In the genomic region with DNA sequence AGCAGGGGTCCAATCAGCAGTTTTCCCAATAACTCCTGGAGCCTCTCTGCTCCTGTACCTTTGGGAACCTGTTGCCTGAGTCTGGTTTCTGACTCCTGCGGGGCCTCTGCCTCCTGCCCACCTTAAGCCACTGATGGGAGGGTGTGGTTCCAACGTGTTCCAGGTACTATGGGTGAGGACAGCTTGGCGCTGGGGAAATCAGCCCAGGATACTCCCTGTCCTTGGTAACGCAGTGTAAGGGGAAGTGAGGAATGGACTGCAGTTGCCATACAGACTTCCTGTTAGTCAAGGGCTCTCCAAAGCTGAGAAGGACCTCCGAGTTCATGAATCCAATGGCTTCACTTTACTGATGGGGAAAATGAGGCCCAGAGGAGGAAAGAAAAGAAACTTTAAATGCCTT, we compare ENCODE assay signal across 8 cellular contexts. TPM values are rescaled to one million over a fixed set of nuclear protein-coding genes. Genes with fewer than 3 reads are reported as not detected.
DNase-seq lines count a peak whose midpoint lies in the region; ATAC-seq and TF ChIP-seq lines count a peak whose summit lies in the region.

No MANE protein-coding gene starts in this region.

- peaks cover 24% of the 10 kb centered on the region for H3K4me1 ChIP-seq in MM.1S (ENCODE audit: low read length)

- H3K27ac ChIP-seq in C4-2B = peak overlapping the region; percentile 93
- H3K27ac ChIP-seq in MM.1S (ENCODE audit: low read length) = peak overlapping the region; percentile 43; the same call in 1 of the 2 replicates

- no peaks in the 10 kb centered on the region for H3K9me3 ChIP-seq in MM.1S (replicated peaks; ENCODE audit: insufficient read depth, low read length)

- H3K4me1 Mint-ChIP-seq in MCF 10A (ENCODE audit: insufficient read depth, unreplicated experiment) = peaks cover 34% of the 10 kb centered on the region
- H3K4me1 Mint-ChIP-seq in natural killer cell = peaks cover 45 to 49% of the 10 kb centered on the region in 2 donors

- H4K20me1 ChIP-seq in MM.1S (ENCODE audit: insufficient read depth, low read length) = 0 out of 2 replicates have a peak, but pooled peaks cover 5% of the 10 kb centered on the region

- peak overlapping the region; percentile 73 for H3K27ac Mint-ChIP-seq in MCF 10A (ENCODE audit: low read depth, unreplicated experiment)
- H3K27ac Mint-ChIP-seq in natural killer cell = peak overlapping the region; percentile 75 to 86

- H3K27me3 Mint-ChIP-seq in MCF 10A (ENCODE audit: insufficient read depth, unreplicated experiment) = no peaks in the 10 kb centered on the region
- H3K27me3 Mint-ChIP-seq in natural killer cell (ENCODE audit: low read depth in 2 of 2) = no peaks in the 10 kb centered on the region

- BruUV-seq in MCF 10A (replicated peaks; lab: Mats Ljungman, UMichigan) = no TSS peak

- H3K36me3 Mint-ChIP-seq in MCF 10A (ENCODE audit: insufficient read depth, unreplicated experiment) (peaks cover 12% of the 10 kb centered on the region), natural killer cell (no peaks in the 10 kb centered on the region)

- H3F3A ChIP-seq in MM.1S (ENCODE audit: insufficient read depth, low read length) = peaks cover 9% of the 10 kb centered on the region

- CTCF ChIA-PET in MCF 10A (lab: Yijun Ruan, JAX) = interaction anchor here (0.6 to 8.3 kb wide), 49 partner anchors 10 to 1675 kb away, joined by 3 to 241 read pairs (median 5); a partner anchor contains a TSS

- H2AFZ ChIP-seq in MM.1S (ENCODE audit: low read length) = peak overlapping the region; percentile 83

- intact Hi-C loops in MCF 10A (cut with micrococcal nuclease) = loop anchor here (1.0 to 2.0 kb wide), 3 partner anchors 69 to 108 kb away; a partner anchor contains a TSS
- intact Hi-C loops in natural killer cell (cut with micrococcal nuclease) = loop anchor here (1.0 to 5.0 kb wide), 6 partner anchors 29 to 316 kb away; a partner anchor contains a TSS

- TF ChIP-seq CTCF in C4-2B (conservative IDR thresholded peaks at IDR 0.05) (no peak), MM.1S (IDR thresholded peaks at IDR 0.05; ENCODE audit: low read length) (no peak), MCF 10A (IDR thresholded peaks at IDR 0.05; ENCODE audit: unreplicated experiment) (no peak), natural killer cell (IDR thresholded peaks at IDR 0.05) (no peak)

- H3K4me3 ChIP-seq in MM.1S (ENCODE audit: low read length) = peak overlapping the region; percentile 59

- H3K9me2 ChIP-seq in MM.1S (replicated peaks; ENCODE audit: insufficient read depth, low read length) = no peaks in the 10 kb centered on the region

- ATAC-seq in natural killer cell (no peak), HG03108 (IDR thresholded peaks at IDR 0.05; ENCODE audit: unreplicated experiment) (no peak), GM19467 (IDR thresholded peaks at IDR 0.05; ENCODE audit: unreplicated experiment) (no peak)

- no peaks in the 10 kb centered on the region for H3K27me3 ChIP-seq in MM.1S (replicated peaks; ENCODE audit: insufficient read depth, low read length)

- H3K36me3 ChIP-seq in MM.1S (replicated peaks; ENCODE audit: insufficient read depth, low read length) = 0 out of 2 replicates have a peak, but pooled peaks cover 2% of the 10 kb centered on the region

- peak overlapping the region; percentile 44 for H3K4me3 Mint-ChIP-seq in MCF 10A (ENCODE audit: unreplicated experiment)
- peak overlapping the region; percentile 89 for H3K4me3 Mint-ChIP-seq in natural killer cell

- no peak for DNase-seq in MM.1S
- DNase-seq in MCF 10A (ENCODE audit: unreplicated experiment) = no peak
- no peak for DNase-seq in natural killer cell
- DNase-seq in activated effector memory CD4-positive, alpha-beta T cell treated with Interleukin-2 at 50 U/mL for 16 hours = no peak
- no peak for DNase-seq in stimulated activated naive CD4-positive, alpha-beta T cell (lab: John Stamatoyannopoulos, UW)

- H3K9ac ChIP-seq in MM.1S (ENCODE audit: low read length) = peak overlapping the region; percentile 49; the same call in 1 of the 2 replicates

- H3K4me2 ChIP-seq in MM.1S (ENCODE audit: low read depth, low read length) = peak overlapping the region; percentile 93

- H3K79me2 ChIP-seq in MM.1S (ENCODE audit: low read length) = peaks cover 35% of the 10 kb centered on the region

- POLR2A ChIA-PET in MCF 10A (lab: Yijun Ruan, JAX) = interaction anchor here (0.9 to 5.4 kb wide), 16 partner anchors 21 to 348 kb away, joined by 3 to 39 read pairs (median 6); a partner anchor contains a TSS

- no peaks in the 10 kb centered on the region for H3K9me3 Mint-ChIP-seq in MCF 10A (ENCODE audit: unreplicated experiment)
- H3K9me3 Mint-ChIP-seq in natural killer cell = no peaks in the 10 kb centered on the region

RNA-seq across cellular contexts. Expression of a gene that starts 1.2 kb away (rescaled TPM):
- total RNA-seq in MCF 10A (2022) = 36.9 and 39.8 TPM in 2 replicates
- 10 to 100 TPM; 63.8 to 88.4 (median 80.2) TPM for total RNA-seq in natural killer cell

RNA-seq across cellular contexts. Expression of a gene that starts 24.5 kb away (rescaled TPM):
- 17.1 and 21.4 TPM in 2 replicates for total RNA-seq in MCF 10A (2022)
- 10 to 100 TPM; 15.6 to 25.3 (median 21.1) TPM for total RNA-seq in natural killer cell
